8 cellular contexts compared by ENCODE assay signal in genomic region chr1:182392045-182393028, GRCh38. TPM values are rescaled to one million over a fixed set of nuclear protein-coding genes. Genes with fewer than 3 reads are reported as not detected.
A peak's percentile ranks its signal among the peaks of the same experiment; 100 is the strongest.
DNase-seq lines count a peak whose midpoint lies in the region; ATAC-seq, FAIRE-seq and TF ChIP-seq lines count a peak whose summit lies in the region.

No MANE protein-coding gene starts in this region.

- H3K4me1 ChIP-seq in BLaER1 (peaks cover 47% of the 10 kb centered on the region), breast epithelium (peaks cover 0 to 4% of the 10 kb centered on the region in 2 donors), keratinocyte (ENCODE audit: control insufficient read depth, extremely low read depth, insufficient read depth, low read length) (peaks cover 16% of the 10 kb centered on the region)

- FAIRE-seq in keratinocyte (lab: Jason Lieb, UNC), result no peak

- peaks cover 41% of the 10 kb centered on the region for H3K79me2 ChIP-seq in keratinocyte (ENCODE audit: control insufficient read depth, insufficient read depth, low read length)

- H3K4me3 ChIP-seq in BLaER1, result peak overlapping the region; percentile 82
- H3K4me3 ChIP-seq in breast epithelium, result peak overlapping the region; percentile 86 to 96 (median 90)
- peak overlapping the region; percentile 74 to 87 (median 79) for H3K4me3 ChIP-seq in keratinocyte (ENCODE audit: control insufficient read depth in 2 of 3, extremely low read depth in 1 of 3, insufficient read depth in 2 of 3, low read depth in 1 of 3, low read length in 3 of 3)

- H3K27me3 ChIP-seq in BLaER1, result no peaks in the 10 kb centered on the region
- H3K27me3 ChIP-seq in breast epithelium, result no peaks in the 10 kb centered on the region
- no peaks in the 10 kb centered on the region for H3K27me3 ChIP-seq in keratinocyte (ENCODE audit: control insufficient read depth, extremely low read depth, insufficient read depth, low read length)

- dilution Hi-C loops in keratinocyte (cut with MboI; ENCODE audit: extremely low pct_ligation_motif_present, low sequenced_read_pairs), result no loop called here

- H3K36me3 ChIP-seq in BLaER1, result peaks cover 17% of the 10 kb centered on the region
- peaks cover 2% of the 10 kb centered on the region for H3K36me3 ChIP-seq in breast epithelium
- peaks cover 12 to 15% of the 10 kb centered on the region in 2 experiments for H3K36me3 ChIP-seq in keratinocyte (ENCODE audit: control insufficient read depth in 2 of 2, extremely low read depth in 1 of 2, insufficient read depth in 2 of 2, low read length in 2 of 2)

- ATAC-seq in GM19438 (IDR thresholded peaks at IDR 0.05; ENCODE audit: low read depth, unreplicated experiment), result peak; percentile 7

- peak overlapping the region; percentile 98 for H3K27ac ChIP-seq in BLaER1
- H3K27ac ChIP-seq in breast epithelium, result peak overlapping the region; percentile 99
- H3K27ac ChIP-seq in keratinocyte (ENCODE audit: control insufficient read depth, insufficient read depth, low read length), result peak overlapping the region; percentile 69

- H3K9me3 ChIP-seq in BLaER1 (no peaks in the 10 kb centered on the region), breast epithelium (no peaks in the 10 kb centered on the region), keratinocyte (ENCODE audit: control insufficient read depth, low read depth, low read length) (no peaks in the 10 kb centered on the region)

- DNase-seq in HuH-7 (ENCODE audit: low spot score) (peak; percentile 44), SIG-M5 (lab: John Stamatoyannopoulos, UW) (peak; percentile 35), breast epithelium (ENCODE audit: low spot score in 2 of 2) (peak; percentile 38 to 58), keratinocyte (ENCODE audit: low read depth, low spot score) (no peak), NCI-H510A treated with DMSO at 0.1 percent for 48 hours (lab: John Stamatoyannopoulos, UW) (no peak)
- peak; percentile 42 for DNase-seq in stimulated activated CD4-positive, alpha-beta T cell treated with anti-CD3 and anti-CD28 coated beads, Interleukin-15, amount 100 ng/mL, for 24 hours

- H3K4me2 ChIP-seq in BLaER1, result peak overlapping the region; percentile 74
- peak overlapping the region; percentile 70 for H3K4me2 ChIP-seq in keratinocyte (ENCODE audit: control insufficient read depth, extremely low read depth, insufficient read depth, low read depth, low read length)

- intact Hi-C loops in breast epithelium (cut with DNase I; ENCODE audit: low total_unique reads), result loop anchor here (5.0 to 10.0 kb wide), 2 partner anchors 250 to 298 kb away; no protein-coding TSS in a partner anchor

- no peaks in the 10 kb centered on the region for H3K9me1 ChIP-seq in keratinocyte (ENCODE audit: control insufficient read depth, extremely low read depth, insufficient read depth, low read length)

- no peak for TF ChIP-seq POLR2A in breast epithelium (IDR thresholded peaks at IDR 0.05)

- TF ChIP-seq CTCF in breast epithelium (IDR thresholded peaks at IDR 0.05) (no peak), keratinocyte (optimal IDR thresholded peaks at IDR 0.05 in 1 of 3, IDR thresholded peaks at IDR 0.05 in 1 of 3, conservative IDR thresholded peaks at IDR 0.05 in 1 of 3; ENCODE audit: extremely low read depth in 1 of 3, insufficient read depth in 2 of 3, low read length in 3 of 3) (no peak)

- H2AFZ ChIP-seq in keratinocyte (ENCODE audit: control insufficient read depth, low read length), result peak overlapping the region; percentile 69

- H4K20me1 ChIP-seq in BLaER1 (peaks cover 41% of the 10 kb centered on the region), keratinocyte (ENCODE audit: control insufficient read depth, extremely low read depth, insufficient read depth, low read length) (peaks cover 17% of the 10 kb centered on the region)

- H3K9ac ChIP-seq in BLaER1 (peak overlapping the region; percentile 97), keratinocyte (ENCODE audit: control insufficient read depth, extremely low read depth, insufficient read depth, low read length) (peak overlapping the region; percentile 86)

RNA-seq across cellular contexts. Expression of gene GLUL, which starts 0.7 kb away (rescaled TPM):
- total RNA-seq in breast epithelium, result over 10,000 TPM in 1 of 3 donors, 1,000 to 10,000 TPM in 2; 1,940 to 10,612 (median 2,824) TPM
- polyA plus RNA-seq in keratinocyte, result 589 to 619 TPM (median 593 TPM) in 3 replicates
- 77.7 TPM for polyA plus RNA-seq in keratinocyte (2011; ENCODE audit: low read depth)
- polyA plus RNA-seq in keratinocyte (2011; cell fraction: cytosol; rRNA removed), result 486 and 677 TPM in 2 replicates
- polyA plus RNA-seq in keratinocyte (2011; cell fraction: nucleus; rRNA removed), result 291 and 385 TPM in 2 replicates
- 237 and 564 TPM in 2 replicates for polyA plus RNA-seq in keratinocyte (2012; ENCODE audit: low replicate concordance)
- 707 to 900 TPM (median 857 TPM) in 3 replicates for polyA minus RNA-seq in keratinocyte
- polyA minus RNA-seq in keratinocyte (2011; cell fraction: cytosol; rRNA and poly(A)+ RNA removed), result 552 TPM
- 104 and 175 TPM in 2 replicates for polyA minus RNA-seq in keratinocyte (2011; cell fraction: nucleus; rRNA and poly(A)+ RNA removed)

RNA-seq across cellular contexts. Expression of gene TEDDM1, which starts 8.1 kb away (rescaled TPM):
- not detected for total RNA-seq in breast epithelium
- not detected in 3 replicates for polyA plus RNA-seq in keratinocyte
- polyA plus RNA-seq in keratinocyte (2011; ENCODE audit: low read depth), result not detected
- polyA plus RNA-seq in keratinocyte (2011; cell fraction: cytosol; rRNA removed), result not detected in 2 replicates
- not detected in 2 replicates for polyA plus RNA-seq in keratinocyte (2011; cell fraction: nucleus; rRNA removed)
- not detected in 2 replicates for polyA plus RNA-seq in keratinocyte (2012; ENCODE audit: low replicate concordance)
- not detected in 3 replicates for polyA minus RNA-seq in keratinocyte
- not detected for polyA minus RNA-seq in keratinocyte (2011; cell fraction: cytosol; rRNA and poly(A)+ RNA removed)
- polyA minus RNA-seq in keratinocyte (2011; cell fraction: nucleus; rRNA and poly(A)+ RNA removed), result not detected in 2 replicates

RNA-seq across cellular contexts. Expression of gene RGSL1, which starts 57.6 kb away (rescaled TPM):
- not detected for total RNA-seq in breast epithelium
- not detected in 3 replicates for polyA plus RNA-seq in keratinocyte
- not detected for polyA plus RNA-seq in keratinocyte (2011; ENCODE audit: low read depth)
- polyA plus RNA-seq in keratinocyte (2011; cell fraction: cytosol; rRNA removed), result not detected in 2 replicates
- not detected in 2 replicates for polyA plus RNA-seq in keratinocyte (2011; cell fraction: nucleus; rRNA removed)
- not detected in 2 replicates for polyA plus RNA-seq in keratinocyte (2012; ENCODE audit: low replicate concordance)
- polyA minus RNA-seq in keratinocyte, result not detected in 3 replicates
- not detected for polyA minus RNA-seq in keratinocyte (2011; cell fraction: cytosol; rRNA and poly(A)+ RNA removed)
- not detected in 2 replicates for polyA minus RNA-seq in keratinocyte (2011; cell fraction: nucleus; rRNA and poly(A)+ RNA removed)

Comparison
In these comparisons a context has a peak if more than half of its experiments do, and no peak if none do; other contexts are left out.
1. DNase-seq: peak in HuH-7 (single experiment), SIG-M5 (single experiment), breast epithelium (2 of 2) and stimulated activated CD4-positive, alpha-beta T cell treated with anti-CD3 and anti-CD28 coated beads, Interleukin-15, amount 100 ng/mL, for 24 hours (single experiment); none in keratinocyte (single experiment) and NCI-H510A treated with DMSO at 0.1 percent for 48 hours (single experiment).
2. Peak in every context shown above with its lines, with median percentiles within 50 percentile points of each other: H3K27ac ChIP-seq and H3K4me3 ChIP-seq.